Comparison of ENCODE assay signal across 1 cellular context in genomic region chr2:85354286-85355072, GRCh38.
TF ChIP-seq lines count a peak whose summit lies in the region.

Gene ELMOD3, plus strand, starts transcription at chr2:85354769. Its CDS starts 2,430 bp downstream, at chr2:85357199.
Gene RETSAT, minus strand, starts transcription at chr2:85354528. Its CDS starts 21 bp downstream, at chr2:85354507.

TF ChIP-seq in HepG2, 621 proteins besides CTCF, POLR2A, EP300 and RAD21 (continued from another document and continues in another):
- TF ChIP-seq THAP8 (CRISPR knock-in tag; IDR thresholded peaks at IDR 0.05; ENCODE audit: borderline replicate concordance) (peak; percentile 65; the same call in 1 of the 2 replicates), ZNF563 (CRISPR knock-in tag; IDR thresholded peaks at IDR 0.05) (peak; percentile 98), NKX3-1 (CRISPR knock-in tag; IDR thresholded peaks at IDR 0.05) (peak; percentile 65), ZNF713 (CRISPR knock-in tag; IDR thresholded peaks at IDR 0.05) (no peak; the same call in 1 of the 2 replicates), ZNF883 (CRISPR knock-in tag; IDR thresholded peaks at IDR 0.05; ENCODE audit: not compliant biosample characterization) (peak; percentile 83), CHCHD3 (CRISPR knock-in tag; IDR thresholded peaks at IDR 0.05) (0 out of 2 replicates have a peak, but pooled peaks have one; percentile 27), ZFYVE20 (CRISPR knock-in tag; IDR thresholded peaks at IDR 0.05; ENCODE audit: borderline replicate concordance, low read depth) (no peak), ERF (CRISPR knock-in tag; IDR thresholded peaks at IDR 0.05) (peak; percentile 94), NCOA5 (CRISPR knock-in tag; IDR thresholded peaks at IDR 0.05) (no peak), ZNF496 (CRISPR knock-in tag; IDR thresholded peaks at IDR 0.05; ENCODE audit: insufficient replicate concordance) (no peak), CHD2 (IDR thresholded peaks at IDR 0.05; ENCODE audit: low read depth, low read length) (peak; percentile 53), ZNF562 (CRISPR knock-in tag; IDR thresholded peaks at IDR 0.05; ENCODE audit: borderline replicate concordance) (no peak), ZNF639 (CRISPR knock-in tag; conservative IDR thresholded peaks at IDR 0.05) (0 out of 2 replicates have a peak, but pooled peaks have one; percentile 52), TBX2 (CRISPR knock-in tag; IDR thresholded peaks at IDR 0.05; ENCODE audit: borderline replicate concordance) (peak; percentile 93), ZMAT5 (CRISPR knock-in tag; IDR thresholded peaks at IDR 0.05; ENCODE audit: borderline replicate concordance, low read depth) (no peak), PRDM10 (CRISPR knock-in tag; IDR thresholded peaks at IDR 0.05; ENCODE audit: low read depth) (0 out of 2 replicates have a peak, but pooled peaks have one; percentile 29), NFAT5 (CRISPR knock-in tag; IDR thresholded peaks at IDR 0.05) (no peak; the same call in none of the 2 replicates), ZNF691 (CRISPR knock-in tag; IDR thresholded peaks at IDR 0.05; ENCODE audit: borderline replicate concordance, low read depth) (peak; percentile 99), ZBTB26 (CRISPR knock-in tag; IDR thresholded peaks at IDR 0.05; ENCODE audit: borderline replicate concordance) (peak; percentile 30; the same call in 1 of the 2 replicates), ZNF616 (CRISPR knock-in tag; IDR thresholded peaks at IDR 0.05; ENCODE audit: low read depth) (peak; percentile 83), POGK (CRISPR knock-in tag; conservative IDR thresholded peaks at IDR 0.05) (peak; percentile 83), ZBTB39 (CRISPR knock-in tag; IDR thresholded peaks at IDR 0.05) (peak; percentile 8; the same call in 1 of the 2 replicates), MYPOP (CRISPR knock-in tag; IDR thresholded peaks at IDR 0.05) (peak; percentile 77), SAFB2 (CRISPR knock-in tag; IDR thresholded peaks at IDR 0.05; ENCODE audit: borderline replicate concordance, low read depth) (peak; percentile 19; the same call in 1 of the 2 replicates), ZNF430 (CRISPR knock-in tag; IDR thresholded peaks at IDR 0.05) (peak; percentile 22; the same call in 1 of the 2 replicates), AFF4 (CRISPR knock-in tag; IDR thresholded peaks at IDR 0.05) (peak; percentile 70), ZSCAN25 (CRISPR knock-in tag; IDR thresholded peaks at IDR 0.05) (peak; percentile 45; the same call in 1 of the 2 replicates), FOXA1 (IDR thresholded peaks at IDR 0.05) (no peak), FOXA1 (CRISPR knock-in tag; IDR thresholded peaks at IDR 0.05) (0 out of 2 replicates have a peak, but pooled peaks have one; percentile 23)
